Comparison of ENCODE assay signal across 8 cellular contexts in genomic region chrX:43655151-43655676, GRCh38. TPM values are rescaled to one million over a fixed set of nuclear protein-coding genes. Genes with fewer than 3 reads are reported as not detected.
DNase-seq lines count a peak whose midpoint lies in the region; ATAC-seq, FAIRE-seq and TF ChIP-seq lines count a peak whose summit lies in the region.

No MANE protein-coding gene starts in this region.

- peak; percentile 15 to 26 for DNase-seq in A549 (ENCODE audit: low read depth in 1 of 2, low spot score in 1 of 2)
- peak; percentile 40 for DNase-seq in PC-3
- DNase-seq in right cardiac atrium: peak; percentile 37 to 77 (median 70)
- DNase-seq in trophoblast cell: peak; percentile 33 to 48
- no peak for DNase-seq in SIG-M5 treated with dmso at 0.1 percent for 504 hours (lab: John Stamatoyannopoulos, UW; ENCODE audit: unreplicated experiment)

- H3K23ac ChIP-seq in trophoblast cell (ENCODE audit: low read length): no peak overlapping the region

- H3K27me3 ChIP-seq in PC-3 (ENCODE audit: low read length) (no peaks in the 10 kb centered on the region), right cardiac atrium (ENCODE audit: control insufficient read depth, insufficient read depth) (no peaks in the 10 kb centered on the region), trophoblast cell (ENCODE audit: insufficient read depth, low read length) (no peaks in the 10 kb centered on the region)

- H3K36me3 ChIP-seq in PC-3 (ENCODE audit: low read depth, low read length): no peaks in the 10 kb centered on the region
- no peaks in the 10 kb centered on the region for H3K36me3 ChIP-seq in trophoblast cell (ENCODE audit: control insufficient read depth in 1 of 2, insufficient read depth in 2 of 2, low read length in 2 of 2)

- H3K9me3 ChIP-seq in A549: no peaks in the 10 kb centered on the region
- no peaks in the 10 kb centered on the region for H3K9me3 ChIP-seq in PC-3 (ENCODE audit: low read length)
- no peaks in the 10 kb centered on the region for H3K9me3 ChIP-seq in right cardiac atrium (ENCODE audit: control insufficient read depth, low read length)
- no peaks in the 10 kb centered on the region for H3K9me3 ChIP-seq in trophoblast cell (ENCODE audit: insufficient read depth, low read depth, low read length)

- TF ChIP-seq CTCF in A549 (IDR thresholded peaks at IDR 0.05) (no peak), PC-3 (conservative IDR thresholded peaks at IDR 0.05; ENCODE audit: low read depth, low read length) (0 out of 2 replicates have a peak, but pooled peaks have one; percentile 8)

- no TSS peak for BruUV-seq in PC-3 (replicated peaks; lab: Mats Ljungman, UMichigan)

- H3K9me2 ChIP-seq in PC-3 (replicated peaks; ENCODE audit: low read length): no peaks in the 10 kb centered on the region

- peak overlapping the region; percentile 99 for H2AFZ ChIP-seq in PC-3 (ENCODE audit: low read length)
- peak overlapping the region; percentile 47 for H2AFZ ChIP-seq in trophoblast cell (ENCODE audit: insufficient read depth, low read length, poor library complexity)

- no peaks in the 10 kb centered on the region for H3F3A ChIP-seq in PC-3 (ENCODE audit: low read length, unreplicated experiment)

- peak overlapping the region; percentile 13 for H4K91ac ChIP-seq in trophoblast cell (ENCODE audit: low read depth, low read length)

- peak overlapping the region; percentile 74 for H3K4me3 ChIP-seq in A549
- peak overlapping the region; percentile 73 for H3K4me3 ChIP-seq in PC-3 (ENCODE audit: low read length)
- peak overlapping the region; percentile 84 for H3K4me3 ChIP-seq in right cardiac atrium (ENCODE audit: low read length)
- H3K4me3 ChIP-seq in trophoblast cell (ENCODE audit: low read depth, low read length): peak overlapping the region; percentile 72

- no peak for TF ChIP-seq RAD21 in A549 (conservative IDR thresholded peaks at IDR 0.05 in 1 of 2, IDR thresholded peaks at IDR 0.05 in 1 of 2)

- FAIRE-seq in A549 (lab: Jason Lieb, UNC): no peak

- TF ChIP-seq POLR2A in A549 (IDR thresholded peaks at IDR 0.05; ENCODE audit: low read length): no peak

- H4K8ac ChIP-seq in trophoblast cell (ENCODE audit: low read depth, low read length): peak overlapping the region; percentile 49

- no peak overlapping the region for H2BK12ac ChIP-seq in trophoblast cell (ENCODE audit: low read length)

- peak overlapping the region; percentile 58 for H3K14ac ChIP-seq in trophoblast cell (ENCODE audit: low read length)

- H3K18ac ChIP-seq in trophoblast cell (ENCODE audit: low read length): no peak overlapping the region

- no peak overlapping the region for H2AK5ac ChIP-seq in trophoblast cell (ENCODE audit: low read length)

- ATAC-seq in A549: peak; percentile 74 to 75
- ATAC-seq in GM19324 (IDR thresholded peaks at IDR 0.05; ENCODE audit: low FRiP score, unreplicated experiment): peak; percentile 7
- ATAC-seq in PC-3: peak; percentile 45
- ATAC-seq in right cardiac atrium: peak; percentile 46 to 62
- no peak for ATAC-seq in HG03135 (IDR thresholded peaks at IDR 0.05; ENCODE audit: unreplicated experiment)

- H3K4me2 ChIP-seq in A549: peak overlapping the region; percentile 99
- H3K4me2 ChIP-seq in PC-3 (ENCODE audit: low read length): peak overlapping the region; percentile 95
- H3K4me2 ChIP-seq in trophoblast cell (ENCODE audit: low read length): peak overlapping the region; percentile 99

- no peaks in the 10 kb centered on the region for H4K20me1 ChIP-seq in PC-3 (ENCODE audit: low read length)

- no peak overlapping the region for H3K4ac ChIP-seq in trophoblast cell (ENCODE audit: low read depth, low read length)

- no CpG with 5 or more reads among the region's 40 CpGs for WGBS in A549 (ENCODE audit: missing lambda C conversion rate)
- under 1% methylated on average over 40 of the region's 40 CpGs for WGBS in right cardiac atrium
- WGBS in trophoblast cell (ENCODE audit: extremely low coverage, insufficient coverage, insufficient read length): no CpG with 5 or more reads among the region's 40 CpGs

- CTCF ChIA-PET in A549 (lab: Yijun Ruan, JAX) (interaction anchor here (0.9 to 1.5 kb wide), 4 partner anchors 12 to 84 kb away, joined by 3 to 5 read pairs (median 4); no protein-coding TSS in a partner anchor), PC-3 (lab: Charles Lee) (interaction anchor here (1.5 kb wide), 1 partner anchor 52 kb away, joined by 4 read pairs; no protein-coding TSS in a partner anchor)

- H3K4me1 ChIP-seq in A549: no peaks in the 10 kb centered on the region
- no peaks in the 10 kb centered on the region; the same call in 1 of the 2 replicates for H3K4me1 ChIP-seq in PC-3 (ENCODE audit: insufficient read depth, low read length)
- no peaks in the 10 kb centered on the region for H3K4me1 ChIP-seq in right cardiac atrium (ENCODE audit: control insufficient read depth, insufficient read depth, low read length)
- H3K4me1 ChIP-seq in trophoblast cell (ENCODE audit: control insufficient read depth in 1 of 2, insufficient read depth in 2 of 2, low read length in 2 of 2): peaks cover 0 to 3% of the 10 kb centered on the region in 2 experiments

- H4K12ac ChIP-seq in trophoblast cell (ENCODE audit: low read depth, low read length): no peak overlapping the region

- POLR2A ChIA-PET in A549 (lab: Yijun Ruan, JAX): no interaction called here
- POLR2A ChIA-PET in PC-3 (lab: Charles Lee; ENCODE audit: unreplicated experiment): no interaction called here

- peak overlapping the region; percentile 98 for H3K9ac ChIP-seq in PC-3 (ENCODE audit: low read length)
- H3K9ac ChIP-seq in trophoblast cell (ENCODE audit: low read length): peak overlapping the region; percentile 53

- no peak for TF ChIP-seq EP300 in A549 (IDR thresholded peaks at IDR 0.05)

- intact Hi-C loops in PC-3 (cut with micrococcal nuclease): loop anchor here (10.0 kb wide), 2 partner anchors 90 to 150 kb away; no protein-coding TSS in a partner anchor
- intact Hi-C loops in right cardiac atrium (cut with DNase I): loop anchor here in 2 of 4 donors (5.0 to 10.0 kb wide), 2 partner anchors 50 to 92 kb away; no protein-coding TSS in a partner anchor

- H3K79me2 ChIP-seq in PC-3 (ENCODE audit: low read length): no peaks in the 10 kb centered on the region
- H3K79me2 ChIP-seq in trophoblast cell (ENCODE audit: control insufficient read depth, insufficient read depth, low read length, poor library complexity): no peaks in the 10 kb centered on the region

- H3K79me1 ChIP-seq in trophoblast cell (ENCODE audit: low read length): peaks cover 7% of the 10 kb centered on the region

- H3K27ac ChIP-seq in A549: peak overlapping the region; percentile 93 to 96
- H3K27ac ChIP-seq in PC-3 (ENCODE audit: low read length): no peak overlapping the region
- H3K27ac ChIP-seq in angular gyrus (ENCODE audit: low read depth, low read length): peak overlapping the region; percentile 62
- peak overlapping the region; percentile 99 for H3K27ac ChIP-seq in right cardiac atrium (ENCODE audit: low read length)
- peak overlapping the region; percentile 16 for H3K27ac ChIP-seq in trophoblast cell (ENCODE audit: low read depth, low read length)

- no peak overlapping the region for H2BK5ac ChIP-seq in trophoblast cell (ENCODE audit: low read depth, low read length, poor library complexity)

- H2BK120ac ChIP-seq in trophoblast cell (ENCODE audit: insufficient read depth, low read length, poor library complexity): no peak overlapping the region

TF ChIP-seq in A549, 52 proteins besides CTCF, POLR2A, EP300 and RAD21:
- TF ChIP-seq CEBPB (IDR thresholded peaks at IDR 0.05): no peak
- TF ChIP-seq NPAS2 (CRISPR knock-in tag; IDR thresholded peaks at IDR 0.05; ENCODE audit: borderline replicate concordance): no peak
TF ChIP-seq in A549: peak in this region for 0.

RNA-seq across cellular contexts. Expression of gene MAOA, which starts 0.9 kb away (rescaled TPM):
- polyA plus RNA-seq in A549 (2011; rRNA removed): 5.6 and 6.4 TPM in 2 replicates
- 0.47 and 0.58 TPM in 2 replicates for polyA plus RNA-seq in A549 (2012; cell fraction: cytosol; rRNA removed)
- 0.34 and 0.64 TPM in 2 replicates for polyA plus RNA-seq in A549 (2012; cell fraction: nucleus; rRNA removed)
- 0.34 to 0.44 TPM (median 0.35 TPM) in 3 replicates for polyA plus RNA-seq in A549 (2017; fragmentation: RNase III; extraction: RNeasy Plus Mini Kit Qiagen cat#74134 plus additional on column Dnase treatment)
- polyA minus RNA-seq in A549 (2011; rRNA and poly(A)+ RNA removed): 2.9 and 5.7 TPM in 2 replicates
- total RNA-seq in PC-3 (2014; rRNA removed): 6.3 and 7.4 TPM in 2 replicates
- total RNA-seq in right cardiac atrium: 100 to 1,000 TPM in 3 of 4 donors, 10 to 100 TPM in 1; 97.7 to 133 (median 115) TPM
- 48.6 TPM for polyA plus RNA-seq in right cardiac atrium
- polyA plus RNA-seq in trophoblast cell (2013): 25.8 and 27.0 TPM in 2 replicates

Comparison
In these comparisons a context has a peak if more than half of its experiments do, and no peak if none do; other contexts are left out.
1. RNA of gene MAOA, which starts 0.9 kb away (total RNA-seq): 97.7 to 133 TPM in right cardiac atrium; 6.3 to 7.4 TPM in PC-3; every median in the first group is over 10 times any median in the second.
2. Peak in every context shown above with its lines, with median percentiles within 50 percentile points of each other: H3K4me2 ChIP-seq and H3K4me3 ChIP-seq.